ENCODE assay signal across 27 cellular contexts in the genomic region with DNA sequence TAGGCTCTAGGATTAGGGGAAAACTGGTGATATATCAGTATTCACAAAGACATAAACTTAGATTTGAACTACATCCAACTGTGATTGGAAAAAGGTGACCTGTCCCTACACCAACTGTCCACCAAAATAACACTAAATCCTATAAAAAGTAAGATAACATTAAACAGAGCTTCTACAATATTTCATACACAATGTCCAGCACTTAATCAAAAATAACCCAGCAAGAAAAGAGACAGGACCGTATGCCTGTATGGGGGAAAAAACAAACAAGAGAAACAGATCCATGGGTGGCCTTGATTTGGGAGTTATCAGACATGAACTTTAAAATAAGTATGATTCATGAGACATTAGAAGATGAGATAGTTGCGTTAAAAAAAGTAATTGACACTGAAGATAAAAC.
DNase-seq lines count a peak whose midpoint lies in the region; TF ChIP-seq lines count a peak whose summit lies in the region.
"Had no signal": no experiment of that assay in that cellular context is flagged by ENCODE, and none has a peak within 500 bp of the region (broad histone marks: within the 10 kb centered on the region; RNA-seq: fewer than 3 reads in every experiment).

No MANE protein-coding gene starts in this region.

- no peak for TF ChIP-seq CTCF in HEK293 (tag by site-specific recombination; IDR thresholded peaks at IDR 0.05)

- no peak overlapping the region for H3K27ac ChIP-seq in HEK293 (ENCODE audit: extremely low read depth, low read depth, low read length)
- H3K27ac ChIP-seq: 22Rv1; A549; BLaER1; BLaER1 treated with 17β-estradiol and CSF1 and Interleukin-3, amounts not matched to agents 10 nM and 100 nM; C4-2B had no signal

- no peak overlapping the region for H3K4me3 ChIP-seq in HEK293 (ENCODE audit: low read depth, low read length)
- H3K4me3 ChIP-seq: A549; BLaER1; BLaER1 treated with 17β-estradiol and CSF1 and Interleukin-3, amounts not matched to agents 10 nM and 100 nM had no signal

- POLR2A ChIA-PET in HEK293 (lab: Yijun Ruan, JAX) = no interaction called here

- no peak for DNase-seq in AG08396 (ENCODE audit: low spot score)
- DNase-seq: 8988T; ACHN; AML-193; BE2C; C1 segment of cervical spinal cord; Caco-2; Calu3; CD4-positive, alpha-beta memory T cell; CD4-positive, alpha-beta T cell; CD4-positive, CD25-positive, alpha-beta regulatory T cell; CD8-positive, alpha-beta memory T cell; CD8-positive, alpha-beta T cell; COR-L47; DMS 273 treated with DMSO at 0.1 percent for 48 hours; DMS153; DMS53; DMS79; DMS79 treated with DMSO at 0.1 percent for 48 hours; DND-41; EL had no signal

- no peaks in the 10 kb centered on the region for H3K9me3 ChIP-seq in HEK293 (ENCODE audit: control insufficient read depth, insufficient read depth, low read depth, low read length)
- H3K9me3 ChIP-seq: A549, BE2C had no signal

- H3K36me3 ChIP-seq in HEK293 (ENCODE audit: control insufficient read depth in 2 of 2, insufficient read depth in 1 of 2, low read length in 2 of 2) = no peaks in the 10 kb centered on the region
- H3K36me3 ChIP-seq: BE2C; BLaER1; BLaER1 treated with 17β-estradiol and CSF1 and Interleukin-3, amounts not matched to agents 10 nM and 100 nM had no signal

- CTCF ChIA-PET in HEK293 (lab: Yijun Ruan, JAX) = interaction anchor here (0.5 to 0.8 kb wide), 2 partner anchors 13 to 42 kb away, joined by 3 to 7 read pairs; no protein-coding TSS in a partner anchor

- no peaks in the 10 kb centered on the region for H3K4me1 ChIP-seq in HEK293 (ENCODE audit: control insufficient read depth, insufficient read depth, low read length)
- H3K4me1 ChIP-seq: A549, BE2C, Caco-2 had no signal

TF ChIP-seq in HEK293, 187 proteins besides CTCF, POLR2A, EP300 and RAD21:
- TF ChIP-seq, protein P1, sequence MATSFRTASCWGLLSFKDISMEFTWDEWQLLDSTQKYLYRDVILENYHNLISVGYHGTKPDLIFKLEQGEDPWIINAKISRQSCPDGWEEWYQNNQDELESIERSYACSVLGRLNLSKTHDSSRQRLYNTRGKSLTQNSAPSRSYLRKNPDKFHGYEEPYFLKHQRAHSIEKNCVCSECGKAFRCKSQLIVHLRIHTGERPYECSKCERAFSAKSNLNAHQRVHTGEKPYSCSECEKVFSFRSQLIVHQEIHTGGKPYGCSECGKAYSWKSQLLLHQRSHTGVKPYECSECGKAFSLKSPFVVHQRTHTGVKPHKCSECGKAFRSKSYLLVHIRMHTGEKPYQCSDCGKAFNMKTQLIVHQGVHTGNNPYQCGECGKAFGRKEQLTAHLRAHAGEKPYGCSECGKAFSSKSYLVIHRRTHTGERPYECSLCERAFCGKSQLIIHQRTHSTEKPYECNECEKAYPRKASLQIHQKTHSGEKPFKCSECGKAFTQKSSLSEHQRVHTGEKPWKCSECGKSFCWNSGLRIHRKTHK (tag by site-specific recombination; IDR thresholded peaks at IDR 0.05) = peak; percentile 95
- TF ChIP-seq, protein P2, sequence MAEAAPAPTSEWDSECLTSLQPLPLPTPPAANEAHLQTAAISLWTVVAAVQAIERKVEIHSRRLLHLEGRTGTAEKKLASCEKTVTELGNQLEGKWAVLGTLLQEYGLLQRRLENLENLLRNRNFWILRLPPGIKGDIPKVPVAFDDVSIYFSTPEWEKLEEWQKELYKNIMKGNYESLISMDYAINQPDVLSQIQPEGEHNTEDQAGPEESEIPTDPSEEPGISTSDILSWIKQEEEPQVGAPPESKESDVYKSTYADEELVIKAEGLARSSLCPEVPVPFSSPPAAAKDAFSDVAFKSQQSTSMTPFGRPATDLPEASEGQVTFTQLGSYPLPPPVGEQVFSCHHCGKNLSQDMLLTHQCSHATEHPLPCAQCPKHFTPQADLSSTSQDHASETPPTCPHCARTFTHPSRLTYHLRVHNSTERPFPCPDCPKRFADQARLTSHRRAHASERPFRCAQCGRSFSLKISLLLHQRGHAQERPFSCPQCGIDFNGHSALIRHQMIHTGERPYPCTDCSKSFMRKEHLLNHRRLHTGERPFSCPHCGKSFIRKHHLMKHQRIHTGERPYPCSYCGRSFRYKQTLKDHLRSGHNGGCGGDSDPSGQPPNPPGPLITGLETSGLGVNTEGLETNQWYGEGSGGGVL (tag by site-specific recombination; IDR thresholded peaks at IDR 0.05) = no peak
TF ChIP-seq in HEK293: peak in this region for 1.
